Comparison of ENCODE assay signal across 18 cellular contexts in genomic region chr4:131426023-131426758, GRCh38.
DNase-seq lines count a peak whose midpoint lies in the region; ATAC-seq, FAIRE-seq and TF ChIP-seq lines count a peak whose summit lies in the region.
"Had no signal": no experiment of that assay in that cellular context is flagged by ENCODE, and none has a peak within 500 bp of the region (broad histone marks: within the 10 kb centered on the region; RNA-seq: fewer than 3 reads in every experiment).

No MANE protein-coding gene starts in this region.

- no peaks in the 10 kb centered on the region for H3K4me1 Mint-ChIP-seq in effector memory CD8-positive, alpha-beta T cell (ENCODE audit: low read depth in 2 of 2)
- no peaks in the 10 kb centered on the region for H3K4me1 Mint-ChIP-seq in natural killer cell treated with Interleukin-12 subunit alpha and Interleukin-12 subunit beta and Interleukin-15 and Interleukin-18, amount 100 ng/mL, for 72 hours (ENCODE audit: low read depth in 2 of 2)
- H3K4me1 Mint-ChIP-seq: natural killer cell had no signal

- H4K20me1 ChIP-seq in Karpas-422 (ENCODE audit: insufficient read depth, low read depth, low read length) (no peaks in the 10 kb centered on the region), K562 (replicated peaks; ENCODE audit: control insufficient read depth, insufficient read depth, low read length) (no peaks in the 10 kb centered on the region), mammary epithelial cell (ENCODE audit: insufficient read depth, low read length) (no peaks in the 10 kb centered on the region)

- H3K36me3 ChIP-seq in Karpas-422 (ENCODE audit: insufficient read depth, low read length), result no peaks in the 10 kb centered on the region
- no peaks in the 10 kb centered on the region for H3K36me3 ChIP-seq in K562 (ENCODE audit: control insufficient read depth, insufficient read depth, low read length)
- H3K36me3 ChIP-seq in mammary epithelial cell (ENCODE audit: insufficient read depth, low read length), result no peaks in the 10 kb centered on the region
- H3K36me3 ChIP-seq: right atrium auricular region, SJSA1 had no signal

- H3K4me3 Mint-ChIP-seq in effector memory CD8-positive, alpha-beta T cell, result no peak overlapping the region
- H3K4me3 Mint-ChIP-seq in natural killer cell treated with Interleukin-12 subunit alpha and Interleukin-12 subunit beta and Interleukin-15 and Interleukin-18, amount 100 ng/mL, for 72 hours, result no peak overlapping the region
- H3K4me3 Mint-ChIP-seq: natural killer cell had no signal

- POLR2A ChIA-PET in K562 (lab: Yijun Ruan, JAX), result no interaction called here

- TF ChIP-seq CTCF in K562 (IDR thresholded peaks at IDR 0.05 in 2 of 3, conservative IDR thresholded peaks at IDR 0.05 in 1 of 3; ENCODE audit: insufficient read depth in 2 of 3, low read depth in 1 of 3, low read length in 3 of 3) (no peak), mammary epithelial cell (conservative IDR thresholded peaks at IDR 0.05 in 1 of 2, IDR thresholded peaks at IDR 0.05 in 1 of 2; ENCODE audit: extremely low read depth in 1 of 2, insufficient read depth in 1 of 2, low read depth in 1 of 2, low read length in 2 of 2) (no peak)

- H3K9me2 ChIP-seq in Karpas-422 (replicated peaks; ENCODE audit: insufficient read depth, low read length), result no peaks in the 10 kb centered on the region

- H3K9me3 Mint-ChIP-seq in effector memory CD8-positive, alpha-beta T cell, result peaks cover 13 to 15% of the 10 kb centered on the region in 2 donors
- H3K9me3 Mint-ChIP-seq in natural killer cell treated with Interleukin-12 subunit alpha and Interleukin-12 subunit beta and Interleukin-15 and Interleukin-18, amount 100 ng/mL, for 72 hours, result peaks cover 18% of the 10 kb centered on the region

- H2AFZ ChIP-seq in Karpas-422 (ENCODE audit: low read length), result peak overlapping the region; percentile 3; the same call in 1 of the 2 replicates
- H2AFZ ChIP-seq in K562 (ENCODE audit: low read depth, low read length), result no peak overlapping the region
- no peak overlapping the region for H2AFZ ChIP-seq in mammary epithelial cell (ENCODE audit: low read depth, low read length)
- H2AFZ ChIP-seq: hepatocyte had no signal

- CTCF ChIA-PET in K562 (lab: Yijun Ruan, JAX; ENCODE audit: low intra/inter-chr PET ratio) (no interaction called here), mammary epithelial cell (lab: Charles Lee; ENCODE audit: low non-redundant PET) (no interaction called here)

- 3% methylated on average over 3 of the region's 3 CpGs for WGBS in K562 (ENCODE audit: insufficient coverage, low coverage, missing lambda C conversion rate)
- WGBS in mammary epithelial cell (ENCODE audit: low coverage, missing lambda C conversion rate), result 90% methylated on average over 3 of the region's 3 CpGs

- no peaks in the 10 kb centered on the region for H3K27me3 Mint-ChIP-seq in effector memory CD8-positive, alpha-beta T cell
- no peaks in the 10 kb centered on the region for H3K27me3 Mint-ChIP-seq in natural killer cell treated with Interleukin-12 subunit alpha and Interleukin-12 subunit beta and Interleukin-15 and Interleukin-18, amount 100 ng/mL, for 72 hours

- no peak for TF ChIP-seq EP300 in K562 (IDR thresholded peaks at IDR 0.05; ENCODE audit: low read length)

- no peaks in the 10 kb centered on the region for H3K9me1 ChIP-seq in K562 (ENCODE audit: control insufficient read depth, insufficient read depth, low read length)

- H3K27me3 ChIP-seq in Karpas-422 (ENCODE audit: low read length) (no peaks in the 10 kb centered on the region), K562 (ENCODE audit: control insufficient read depth in 2 of 2, insufficient read depth in 2 of 2, low read length in 2 of 2) (no peaks in the 10 kb centered on the region), mammary epithelial cell (ENCODE audit: insufficient read depth, low read length) (no peaks in the 10 kb centered on the region)
- H3K27me3 ChIP-seq: hepatocyte, right atrium auricular region, SJSA1 had no signal

- H3K27ac ChIP-seq in Karpas-422 (ENCODE audit: low read length) (no peak overlapping the region), K562 (ENCODE audit: extremely low read depth, low read depth, low read length) (no peak overlapping the region), mammary epithelial cell (ENCODE audit: insufficient read depth, low read depth, low read length) (no peak overlapping the region)
- H3K27ac ChIP-seq: hepatocyte, right atrium auricular region, SJSA1 had no signal

- no peak overlapping the region for H3K4me2 ChIP-seq in Karpas-422 (ENCODE audit: low read depth, low read length, poor library complexity, severe bottlenecking)
- H3K4me2 ChIP-seq in K562 (ENCODE audit: insufficient read depth, low read length), result no peak overlapping the region
- no peak overlapping the region for H3K4me2 ChIP-seq in mammary epithelial cell (ENCODE audit: insufficient read depth, low read depth, low read length)
- H3K4me2 ChIP-seq: hepatocyte had no signal

- peaks cover 8% of the 10 kb centered on the region for H3K4me1 ChIP-seq in Karpas-422 (ENCODE audit: low read length)
- no peaks in the 10 kb centered on the region for H3K4me1 ChIP-seq in K562 (replicated peaks in 1 of 2; ENCODE audit: control insufficient read depth in 2 of 2, insufficient read depth in 2 of 2, low read length in 2 of 2)
- no peaks in the 10 kb centered on the region for H3K4me1 ChIP-seq in mammary epithelial cell (ENCODE audit: insufficient read depth, low read length)
- H3K4me1 ChIP-seq: right atrium auricular region, SJSA1 had no signal

- TF ChIP-seq RAD21 in K562 (CRISPR knock-in tag; conservative IDR thresholded peaks at IDR 0.05 in 1 of 2, IDR thresholded peaks at IDR 0.05 in 1 of 2), result no peak

- no peak overlapping the region for H3K27ac Mint-ChIP-seq in effector memory CD8-positive, alpha-beta T cell
- H3K27ac Mint-ChIP-seq in natural killer cell treated with Interleukin-12 subunit alpha and Interleukin-12 subunit beta and Interleukin-15 and Interleukin-18, amount 100 ng/mL, for 72 hours, result no peak overlapping the region
- H3K27ac Mint-ChIP-seq: activated naive CD4-positive, alpha-beta T cell treated with anti-CD3 and anti-CD28 coated beads, Interleukin-2, amount 50 U/mL, for 72 hours; natural killer cell had no signal

- DNase-seq in Karpas-422, result no peak
- no peak for DNase-seq in K562 (ENCODE audit: extremely low read depth in 1 of 4, low spot score in 3 of 4)
- DNase-seq in mammary epithelial cell, result no peak
- no peak for DNase-seq in effector memory CD8-positive, alpha-beta T cell
- DNase-seq in natural killer cell treated with Interleukin-12 subunit alpha and Interleukin-12 subunit beta and Interleukin-15 and Interleukin-18, amount 100 ng/mL, for 72 hours (ENCODE audit: low spot score), result no peak
- DNase-seq: activated CD8-positive, alpha-beta memory T cell treated with anti-CD3 and anti-CD28 coated beads, Interleukin-2, amount 50 U/mL, for 48 hours; cerebellar nuclear complex; natural killer cell; NCI-H1417 treated with DMSO at 0.1 percent for 48 hours; NCI-H526 treated with DMSO at 0.1 percent for 48 hours had no signal

- ATAC-seq in GM18868 (IDR thresholded peaks at IDR 0.05; ENCODE audit: unreplicated experiment) (peak; percentile 90), HG02763 (IDR thresholded peaks at IDR 0.05; ENCODE audit: unreplicated experiment) (peak; percentile 56), K562 (no peak)
- ATAC-seq in effector memory CD8-positive, alpha-beta T cell (replicated peaks), result no peak
- no peak for ATAC-seq in natural killer cell treated with Interleukin-12 subunit alpha and Interleukin-12 subunit beta and Interleukin-15 and Interleukin-18, amount 100 ng/mL, for 72 hours
- ATAC-seq: activated naive CD4-positive, alpha-beta T cell treated with anti-CD3 and anti-CD28 coated beads, Interleukin-2, amount 50 U/mL, for 72 hours; natural killer cell had no signal

- dilution Hi-C loops in mammary epithelial cell (cut with HindIII; ENCODE audit: low sequenced_read_pairs), result no loop called here

- in situ Hi-C loops in K562 (cut with MboI) (no loop called here), mammary epithelial cell (cut with MboI; ENCODE audit: low sequenced_read_pairs in 2 of 2) (no loop called here)

- H3K9ac ChIP-seq in Karpas-422 (ENCODE audit: low read length), result no peak overlapping the region
- H3K9ac ChIP-seq in K562 (ENCODE audit: insufficient read depth in 1 of 2, low read depth in 2 of 2, low read length in 2 of 2), result no peak overlapping the region
- H3K9ac ChIP-seq in mammary epithelial cell (ENCODE audit: insufficient read depth, low read length), result no peak overlapping the region

- intact Hi-C loops in K562 (cut with micrococcal nuclease) (no loop called here), mammary epithelial cell (cut with micrococcal nuclease) (no loop called here)

- no peak for TF ChIP-seq POLR2A in K562 (conservative IDR thresholded peaks at IDR 0.05)

- BruUV-seq in K562 (replicated peaks; lab: Mats Ljungman, UMichigan), result no TSS peak
- no TSS peak for BruUV-seq in mammary epithelial cell (replicated peaks; lab: Mats Ljungman, UMichigan)

- no peak for FAIRE-seq in K562 (lab: Jason Lieb, UNC)
- FAIRE-seq: GM19239, HTR-8/SVneo had no signal

- H3K9me3 ChIP-seq in Karpas-422 (ENCODE audit: low read length) (peaks cover 9% of the 10 kb centered on the region; the same call in 1 of the 2 replicates), K562 (replicated peaks; ENCODE audit: control insufficient read depth, insufficient read depth, low read depth, low read length) (no peaks in the 10 kb centered on the region), mammary epithelial cell (replicated peaks; ENCODE audit: insufficient read depth, low read length) (no peaks in the 10 kb centered on the region)
- H3K9me3 ChIP-seq: right atrium auricular region, SJSA1 had no signal

- H3K36me3 Mint-ChIP-seq in effector memory CD8-positive, alpha-beta T cell (ENCODE audit: insufficient read depth), result no peaks in the 10 kb centered on the region
- H3K36me3 Mint-ChIP-seq in natural killer cell treated with Interleukin-12 subunit alpha and Interleukin-12 subunit beta and Interleukin-15 and Interleukin-18, amount 100 ng/mL, for 72 hours, result peaks cover 12% of the 10 kb centered on the region

- H3K79me2 ChIP-seq in Karpas-422 (ENCODE audit: low read length) (no peaks in the 10 kb centered on the region), K562 (ENCODE audit: control insufficient read depth, insufficient read depth, low read length) (no peaks in the 10 kb centered on the region), mammary epithelial cell (ENCODE audit: insufficient read depth, low read length) (no peaks in the 10 kb centered on the region)
- H3K79me2 ChIP-seq: hepatocyte had no signal

- no peak overlapping the region for H3K4me3 ChIP-seq in Karpas-422 (ENCODE audit: low read length)
- no peak overlapping the region for H3K4me3 ChIP-seq in K562
- H3K4me3 ChIP-seq in mammary epithelial cell (replicated peaks in 1 of 3; ENCODE audit: insufficient read depth in 1 of 3, low read depth in 2 of 3, low read length in 3 of 3), result no peak overlapping the region
- H3K4me3 ChIP-seq: hepatocyte, right atrium auricular region, SJSA1 had no signal

TF ChIP-seq in K562, 482 proteins besides CTCF, POLR2A, EP300 and RAD21 (continues in another document):
- no peak for TF ChIP-seq SREBF1 (IDR thresholded peaks at IDR 0.05; ENCODE audit: borderline replicate concordance, low read depth, low read length)

Comparison
In these comparisons a context has a peak if more than half of its experiments do, and no peak if none do; other contexts are left out.
1. ATAC-seq: peak in GM18868 (single experiment) and HG02763 (single experiment); none in K562 (single experiment), effector memory CD8-positive, alpha-beta T cell (single experiment) and natural killer cell treated with Interleukin-12 subunit alpha and Interleukin-12 subunit beta and Interleukin-15 and Interleukin-18, amount 100 ng/mL, for 72 hours (0 of 2).